ENCODE assay signal across 13 cellular contexts in the genomic region with DNA sequence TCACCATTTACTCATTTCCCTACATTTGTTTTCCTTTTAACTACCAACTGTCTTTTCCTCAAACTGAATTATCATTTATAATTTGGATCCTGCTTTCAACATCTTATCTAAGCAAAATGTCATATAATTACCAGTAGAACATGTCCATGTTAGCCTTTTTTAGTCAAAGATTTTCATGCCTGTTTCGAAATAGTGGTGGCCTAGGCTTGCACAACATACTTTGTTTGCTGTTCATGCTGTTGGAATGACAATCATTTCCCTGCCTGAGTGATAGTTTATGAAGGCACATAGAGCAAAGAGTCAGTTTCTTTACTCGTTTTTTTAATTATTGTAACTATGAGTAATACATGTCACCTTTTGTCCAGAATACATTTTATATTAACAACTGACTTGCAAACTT.
DNase-seq lines count a peak whose midpoint lies in the region; ATAC-seq and TF ChIP-seq lines count a peak whose summit lies in the region.
"Had no signal": no experiment of that assay in that cellular context is flagged by ENCODE, and none has a peak within 500 bp of the region (broad histone marks: within the 10 kb centered on the region; RNA-seq: fewer than 3 reads in every experiment).

No MANE protein-coding gene starts in this region.

- no peaks in the 10 kb centered on the region for H3K36me3 ChIP-seq in IMR-90 (ENCODE audit: control insufficient read depth, insufficient read depth, low read length)
- no peaks in the 10 kb centered on the region for H3K36me3 ChIP-seq in lung (ENCODE audit: control insufficient read depth in 2 of 2, insufficient read depth in 2 of 2, low read length in 2 of 2)
- H3K36me3 ChIP-seq in suprapubic skin = no peaks in the 10 kb centered on the region
- H3K36me3 ChIP-seq: heart right ventricle had no signal

- H2AK9ac ChIP-seq in IMR-90 (replicated peaks; ENCODE audit: low read depth, low read length, poor library complexity) = no peak overlapping the region

- CTCF ChIA-PET in IMR-90 (lab: Yijun Ruan, JAX) = no interaction called here

- TF ChIP-seq CTCF in IMR-90 (conservative IDR thresholded peaks at IDR 0.05; ENCODE audit: low read depth, low read length) = no peak
- TF ChIP-seq CTCF in lung (IDR thresholded peaks at IDR 0.05; ENCODE audit: control extremely low read depth, extremely low read depth) = no peak
- TF ChIP-seq CTCF in suprapubic skin (IDR thresholded peaks at IDR 0.05) = no peak

- H2BK20ac ChIP-seq in IMR-90 (ENCODE audit: low read depth, low read length) = peak overlapping the region; percentile 92; the same call in 1 of the 2 replicates

- H3K9me1 ChIP-seq in IMR-90 (ENCODE audit: insufficient read depth, low read length) = no peaks in the 10 kb centered on the region

- H3K27ac ChIP-seq in IMR-90 (ENCODE audit: insufficient read depth, low read length) = peak overlapping the region; percentile 73; the same call in 1 of the 2 replicates
- H3K27ac ChIP-seq in lung (ENCODE audit: low read depth in 1 of 2, low read length in 1 of 2) = no peak overlapping the region
- H3K27ac ChIP-seq in suprapubic skin = no peak overlapping the region
- H3K27ac ChIP-seq: heart right ventricle had no signal

- H2BK120ac ChIP-seq in IMR-90 (ENCODE audit: low read depth, low read length) = peak overlapping the region; percentile 94; the same call in 1 of the 2 replicates

- no peak overlapping the region for H4K5ac ChIP-seq in IMR-90 (ENCODE audit: low read depth, low read length)

- H3K23ac ChIP-seq in IMR-90 (ENCODE audit: low read depth, low read length) = peak overlapping the region; percentile 19; the same call in 1 of the 2 replicates

- H2AK5ac ChIP-seq in IMR-90 (ENCODE audit: low read depth, low read length) = no peak overlapping the region

- dilution Hi-C loops in IMR-90 (cut with HindIII; ENCODE audit: low sequenced_read_pairs, unreplicated experiment) = no loop called here

- no peak overlapping the region for H3K14ac ChIP-seq in IMR-90 (replicated peaks; ENCODE audit: low read depth, low read length)

- no peak overlapping the region for H3K4me2 ChIP-seq in IMR-90 (ENCODE audit: low read depth, low read length)

- H3K79me1 ChIP-seq in IMR-90 (ENCODE audit: low read depth in 1 of 2, low read length in 2 of 2) = no peaks in the 10 kb centered on the region

- no peak overlapping the region for H3K4ac ChIP-seq in IMR-90 (ENCODE audit: low read depth, low read length)

- peak overlapping the region; percentile 62; the same call in 1 of the 2 replicates for H3K56ac ChIP-seq in IMR-90 (ENCODE audit: extremely low read depth, insufficient read depth, low read length)

- no TSS peak for BruUV-seq in IMR-90 (replicated peaks; lab: Mats Ljungman, UMichigan)

- ATAC-seq in IMR-90 (ENCODE audit: low read depth) = peak; percentile 64
- ATAC-seq in lung (ENCODE audit: insufficient read depth, low FRiP score) = peak; percentile 32
- ATAC-seq in GM18520 (IDR thresholded peaks at IDR 0.05; ENCODE audit: unreplicated experiment) = no peak

- H2BK5ac ChIP-seq in IMR-90 (ENCODE audit: low read depth, low read length, poor library complexity, severe bottlenecking) = peak overlapping the region; percentile 92

- DNase-seq in AG08396 (ENCODE audit: low spot score) (peak; percentile 47), IMR-90 (peak; percentile 82), dedifferentiated amniotic fluid mesenchymal stem cell (ENCODE audit: extremely low spot score) (peak; percentile 88), lung (ENCODE audit: low spot score) (peak; percentile 29), suprapubic skin (ENCODE audit: low spot score in 2 of 2) (no peak), LoVo (ENCODE audit: low spot score) (no peak), RPMI8226 (no peak)
- DNase-seq: activated T-cell treated with anti-CD3 and anti-CD28 coated beads for 4 hours; CD4-positive, CD25-positive, alpha-beta regulatory T cell; cortex of kidney; heart right ventricle; NCI-H187 had no signal

- TF ChIP-seq EP300 in suprapubic skin (IDR thresholded peaks at IDR 0.05) = no peak

- no peak overlapping the region for H2AFZ ChIP-seq in IMR-90 (replicated peaks; ENCODE audit: low read length, poor library complexity)

- no CpG with 5 or more reads among the region's 2 CpGs for WGBS in IMR-90 (ENCODE audit: extremely low coverage in 2 of 2, insufficient read length in 1 of 2), 2 experiments
- WGBS in lung, 2 donors = 21 to 39% methylated on average over 2 of the region's 2 CpGs
- 23% methylated on average over 2 of the region's 2 CpGs for WGBS in suprapubic skin

- H3K4me1 ChIP-seq in IMR-90 (ENCODE audit: control insufficient read depth, insufficient read depth, low read length) (peaks cover 13% of the 10 kb centered on the region), lung (ENCODE audit: control insufficient read depth in 2 of 2, insufficient read depth in 2 of 2, low read length in 2 of 2) (no peaks in the 10 kb centered on the region), suprapubic skin (peaks cover 5% of the 10 kb centered on the region)

- intact Hi-C loops in IMR-90 (cut with micrococcal nuclease) = no loop called here

- H3K27me3 ChIP-seq in IMR-90 (ENCODE audit: control insufficient read depth, insufficient read depth, low read length) (no peaks in the 10 kb centered on the region), lung (ENCODE audit: control insufficient read depth, insufficient read depth) (no peaks in the 10 kb centered on the region), suprapubic skin (no peaks in the 10 kb centered on the region)
- H3K27me3 ChIP-seq: heart right ventricle had no signal

- H3K4me3 ChIP-seq in IMR-90 (ENCODE audit: insufficient read depth, low read depth, low read length) (no peak overlapping the region), lung (no peak overlapping the region), suprapubic skin (no peak overlapping the region)
- H3K4me3 ChIP-seq: heart right ventricle had no signal

- TF ChIP-seq RAD21 in IMR-90 (IDR thresholded peaks at IDR 0.05; ENCODE audit: low read length) = no peak

- no peak overlapping the region for H3K9ac ChIP-seq in IMR-90 (ENCODE audit: low read depth, low read length)

- no peak overlapping the region for H4K91ac ChIP-seq in IMR-90 (ENCODE audit: insufficient read depth, low read depth, low read length)

- no peak overlapping the region for H2BK15ac ChIP-seq in IMR-90 (ENCODE audit: low read depth, low read length)

- POLR2A ChIA-PET in IMR-90 (lab: Charles Lee; ENCODE audit: unreplicated experiment) = no interaction called here

- no peak overlapping the region for H3K18ac ChIP-seq in IMR-90 (ENCODE audit: low read depth, low read length)

- no peak for TF ChIP-seq POLR2A in IMR-90 (IDR thresholded peaks at IDR 0.05; ENCODE audit: low read depth, low read length)
- TF ChIP-seq POLR2A in suprapubic skin (IDR thresholded peaks at IDR 0.05) = no peak

- in situ Hi-C loops in IMR-90 (cut with MboI; ENCODE audit: low sequenced_read_pairs) = no loop called here

- H4K20me1 ChIP-seq in IMR-90 (ENCODE audit: insufficient read depth, low read length) = no peaks in the 10 kb centered on the region

- peak overlapping the region in 1 of 2 experiments; percentile 90; a peak in 1 of 4 replicates for H4K8ac ChIP-seq in IMR-90 (ENCODE audit: low read depth in 2 of 2, low read length in 2 of 2)

- H3K9me3 ChIP-seq in IMR-90 (ENCODE audit: control insufficient read depth, insufficient read depth, low read length) (no peaks in the 10 kb centered on the region), lung (ENCODE audit: control insufficient read depth in 2 of 2, insufficient read depth in 1 of 2, low read length in 1 of 2) (no peaks in the 10 kb centered on the region), suprapubic skin (no peaks in the 10 kb centered on the region)
- H3K9me3 ChIP-seq: heart right ventricle had no signal

TF ChIP-seq in IMR-90, 13 proteins besides CTCF, POLR2A, EP300 and RAD21:
- TF ChIP-seq RCOR1 (IDR thresholded peaks at IDR 0.05; ENCODE audit: insufficient replicate concordance, low read length) (no peak), CEBPB (IDR thresholded peaks at IDR 0.05; ENCODE audit: low read depth, low read length) (peak; percentile 98)
TF ChIP-seq in IMR-90: peak in this region for 1.

Comparison
In these comparisons a context has a peak if more than half of its experiments do, and no peak if none do; other contexts are left out.
1. DNase-seq: peak in AG08396 (single experiment), IMR-90 (single experiment), dedifferentiated amniotic fluid mesenchymal stem cell (single experiment) and lung (single experiment); none in suprapubic skin (0 of 2), LoVo (single experiment) and RPMI8226 (single experiment).